In genomic region chr3:170368921-170369320, GRCh38 we compare ENCODE assay signal across 11 cellular contexts. TPM values are rescaled to one million over a fixed set of nuclear protein-coding genes. Genes with fewer than 3 reads are reported as not detected.
DNase-seq lines count a peak whose midpoint lies in the region; ATAC-seq and TF ChIP-seq lines count a peak whose summit lies in the region.
"Had no signal": no experiment of that assay in that cellular context is flagged by ENCODE, and none has a peak within 500 bp of the region (broad histone marks: within the 10 kb centered on the region; RNA-seq: fewer than 3 reads in every experiment).

No MANE protein-coding gene starts in this region.

- H3K18ac ChIP-seq in H9 (ENCODE audit: insufficient read length, low read depth, low read length): no peak overlapping the region

- no peak overlapping the region for H4K8ac ChIP-seq in H9 (replicated peaks; ENCODE audit: insufficient read length, low read depth, low read length)

- H3K9ac ChIP-seq in H9 (ENCODE audit: extremely low read depth, insufficient read length, low read length): no peak overlapping the region

- H3K4ac ChIP-seq in H9 (ENCODE audit: low read depth, low read length): no peak overlapping the region

- no peak overlapping the region for H2BK20ac ChIP-seq in H9 (ENCODE audit: low read depth, low read length, poor library complexity, severe bottlenecking)

- H3K27ac ChIP-seq in H9 (ENCODE audit: insufficient read length, low read depth, low read length) (no peak overlapping the region), VCaP (no peak overlapping the region), hepatocyte (no peak overlapping the region)

- peaks cover 32 to 70% (median 34%) of the 10 kb centered on the region in 3 experiments for H3K36me3 Mint-ChIP-seq in H9 (ENCODE audit: insufficient read depth in 1 of 3, low read depth in 3 of 3)
- peaks cover 18 to 32% of the 10 kb centered on the region in 2 donors for H3K36me3 Mint-ChIP-seq in stimulated activated naive B cell treated with anti-CD40 and anti-IgM and Interleukin-4, amounts not matched to agents 10 μg/mL and 1 μg/mL and 100 μg/mL, for 72 hours

- no peak for ATAC-seq in GM21515 (IDR thresholded peaks at IDR 0.05; ENCODE audit: unreplicated experiment)
- no peak for ATAC-seq in stimulated activated naive B cell treated with anti-CD40 and anti-IgM and Interleukin-4, amounts not matched to agents 10 μg/mL and 1 μg/mL and 100 μg/mL, for 72 hours (replicated peaks)
- ATAC-seq in GM21381 (IDR thresholded peaks at IDR 0.05; ENCODE audit: unreplicated experiment): no peak

- no peak overlapping the region for H3K56ac ChIP-seq in H9 (ENCODE audit: insufficient read length, low read depth, low read length)

- no peak overlapping the region for H3K4me2 ChIP-seq in H9 (ENCODE audit: insufficient read depth, insufficient read length, low read length)
- no peak overlapping the region for H3K4me2 ChIP-seq in hepatocyte

- no peak overlapping the region for H4K91ac ChIP-seq in H9 (ENCODE audit: insufficient read length, low read depth, low read length)

- no peak overlapping the region for H3K23ac ChIP-seq in H9 (ENCODE audit: insufficient read length, low read depth, low read length)

- no peak overlapping the region for H2AK5ac ChIP-seq in H9 (ENCODE audit: insufficient read length, low read length)

- WGBS in H9 (ENCODE audit: extremely low coverage, insufficient read length, low lambda C conversion rate): no CpG with 5 or more reads among the region's 2 CpGs
- WGBS in hepatocyte (ENCODE audit: low lambda C conversion rate, missing lambda C conversion rate): 89% methylated on average over 2 of the region's 2 CpGs

- H3K27me3 Mint-ChIP-seq in H9 (ENCODE audit: low read depth): no peaks in the 10 kb centered on the region
- H3K27me3 Mint-ChIP-seq in stimulated activated naive B cell treated with anti-CD40 and anti-IgM and Interleukin-4, amounts not matched to agents 10 μg/mL and 1 μg/mL and 100 μg/mL, for 72 hours: no peaks in the 10 kb centered on the region
- H3K27me3 Mint-ChIP-seq: dendritic cell treated with granulocyte-macrophage colony-stimulating factor and Interleukin-4, amounts not matched to agents 40 ng/mL and 50 ng/mL, for 4 days had no signal

- no peak overlapping the region; a peak in 1 of 5 replicates for H3K4me3 Mint-ChIP-seq in H9
- no peak overlapping the region for H3K4me3 Mint-ChIP-seq in stimulated activated naive B cell treated with anti-CD40 and anti-IgM and Interleukin-4, amounts not matched to agents 10 μg/mL and 1 μg/mL and 100 μg/mL, for 72 hours
- H3K4me3 Mint-ChIP-seq: dendritic cell treated with granulocyte-macrophage colony-stimulating factor and Interleukin-4, amounts not matched to agents 40 ng/mL and 50 ng/mL, for 4 days had no signal

- H3K14ac ChIP-seq in H9 (ENCODE audit: insufficient read depth, low read length): no peak overlapping the region

- no peaks in the 10 kb centered on the region for H3K9me3 ChIP-seq in H9 (ENCODE audit: control insufficient read depth, low read depth, low read length)
- H3K9me3 ChIP-seq in hepatocyte (ENCODE audit: low read depth): no peaks in the 10 kb centered on the region

- H2BK5ac ChIP-seq in H9 (ENCODE audit: insufficient read length, low read length): no peak overlapping the region

- in situ Hi-C loops in ACHN (cut with HindIII; ENCODE audit: low pct_ligation_motif_present, low pct_unique_long_range_greater_than_20kb, low sequenced_read_pairs): no loop called here

- no peaks in the 10 kb centered on the region for H3K27me3 ChIP-seq in H9 (ENCODE audit: insufficient read depth, low read length)
- no peaks in the 10 kb centered on the region for H3K27me3 ChIP-seq in hepatocyte

- DNase-seq in ACHN: peak; percentile 22
- DNase-seq in H9: no peak
- DNase-seq in hepatocyte (ENCODE audit: low spot score): no peak
- no peak for DNase-seq in stimulated activated naive B cell treated with anti-CD40 and anti-IgM and Interleukin-4, amounts not matched to agents 10 μg/mL and 1 μg/mL and 100 μg/mL, for 72 hours
- DNase-seq in activated naive CD4-positive, alpha-beta T cell treated with Interleukin-2 at 50 U/mL for 16 hours: no peak
- DNase-seq: activated CD4-positive, alpha-beta T cell treated with anti-CD3 and anti-CD28 coated beads for 4 hours; activated naive CD4-positive, alpha-beta T cell had no signal

- no peak overlapping the region for H3K27ac Mint-ChIP-seq in H9
- H3K27ac Mint-ChIP-seq in stimulated activated naive B cell treated with anti-CD40 and anti-IgM and Interleukin-4, amounts not matched to agents 10 μg/mL and 1 μg/mL and 100 μg/mL, for 72 hours: no peak overlapping the region
- H3K27ac Mint-ChIP-seq: dendritic cell treated with granulocyte-macrophage colony-stimulating factor and Interleukin-4, amounts not matched to agents 40 ng/mL and 50 ng/mL, for 4 days had no signal

- H4K5ac ChIP-seq in H9 (ENCODE audit: insufficient read length, low read depth, low read length): no peak overlapping the region

- H3K79me2 ChIP-seq in H9 (ENCODE audit: insufficient read depth, low read length) (peaks cover 63% of the 10 kb centered on the region), hepatocyte (peaks cover 98% of the 10 kb centered on the region)

- no peaks in the 10 kb centered on the region; a peak in 1 of 5 replicates for H3K9me3 Mint-ChIP-seq in H9
- peaks cover 0 to 1% of the 10 kb centered on the region in 2 donors for H3K9me3 Mint-ChIP-seq in stimulated activated naive B cell treated with anti-CD40 and anti-IgM and Interleukin-4, amounts not matched to agents 10 μg/mL and 1 μg/mL and 100 μg/mL, for 72 hours
- H3K9me3 Mint-ChIP-seq: dendritic cell treated with granulocyte-macrophage colony-stimulating factor and Interleukin-4, amounts not matched to agents 40 ng/mL and 50 ng/mL, for 4 days had no signal

- H3K23me2 ChIP-seq in H9 (ENCODE audit: insufficient read length, low read depth, low read length, poor library complexity, severe bottlenecking): no peaks in the 10 kb centered on the region

- no peak overlapping the region for H3K4me3 ChIP-seq in hepatocyte

- no peaks in the 10 kb centered on the region for H3K36me3 ChIP-seq in hepatocyte (replicated peaks; ENCODE audit: insufficient read depth, low read depth)

- H3K4me1 Mint-ChIP-seq in H9: peaks cover 15 to 18% of the 10 kb centered on the region in 2 experiments
- peaks cover 21 to 63% of the 10 kb centered on the region in 2 donors for H3K4me1 Mint-ChIP-seq in stimulated activated naive B cell treated with anti-CD40 and anti-IgM and Interleukin-4, amounts not matched to agents 10 μg/mL and 1 μg/mL and 100 μg/mL, for 72 hours

- H2AFZ ChIP-seq in H9 (ENCODE audit: low read length) (no peak overlapping the region), hepatocyte (no peak overlapping the region)

- no peak overlapping the region for H2BK120ac ChIP-seq in H9 (ENCODE audit: low read depth, low read length, poor library complexity, severe bottlenecking)

- H3K79me1 ChIP-seq in H9 (ENCODE audit: insufficient read depth, low read depth, low read length, poor library complexity, severe bottlenecking): no peaks in the 10 kb centered on the region

- no peaks in the 10 kb centered on the region for H3K9me2 ChIP-seq in hepatocyte (replicated peaks; ENCODE audit: insufficient read depth)

- no peak overlapping the region for H2BK15ac ChIP-seq in H9 (ENCODE audit: low read depth, low read length)

- no peak overlapping the region for H2BK12ac ChIP-seq in H9 (ENCODE audit: insufficient read length, low read depth, low read length)

- TF ChIP-seq CTCF in H9 (conservative IDR thresholded peaks at IDR 0.05): peak; percentile 25; the same call in 2 of the 3 replicates
- peak; percentile 66 for TF ChIP-seq CTCF in VCaP (conservative IDR thresholded peaks at IDR 0.05)
- peak; percentile 23 for TF ChIP-seq CTCF in hepatocyte (IDR thresholded peaks at IDR 0.05; ENCODE audit: poor library complexity)

- H3T11ph ChIP-seq in H9 (ENCODE audit: low read length): no peak overlapping the region

- H4K20me1 ChIP-seq in H9 (ENCODE audit: control insufficient read depth, insufficient read depth, insufficient read length) (no peaks in the 10 kb centered on the region), hepatocyte (ENCODE audit: insufficient read depth, poor library complexity, severe bottlenecking) (peaks cover 54% of the 10 kb centered on the region)

- H3K4me1 ChIP-seq in H9 (ENCODE audit: insufficient read depth, low read length): no peaks in the 10 kb centered on the region
- H3K4me1 ChIP-seq in hepatocyte (ENCODE audit: insufficient read depth): no peaks in the 10 kb centered on the region

RNA-seq across cellular contexts. Expression of gene SKIL, which starts 11.4 kb away (rescaled TPM):
- total RNA-seq in H9 (2021) (170 TPM in 2 replicates), hepatocyte (79.3 and 87.5 TPM in 2 replicates)
- polyA plus RNA-seq in hepatocyte: 28.3 and 28.9 TPM in 2 replicates

RNA-seq across cellular contexts. Expression of gene CLDN11, which starts 49.7 kb away (rescaled TPM):
- 1.7 and 2.4 TPM in 2 replicates for total RNA-seq in H9 (2021)
- total RNA-seq in hepatocyte: 21.9 and 29.5 TPM in 2 replicates
- polyA plus RNA-seq in hepatocyte: 6.1 and 7.7 TPM in 2 replicates
